ENCODE assay signal across 20 cellular contexts in the genomic region with DNA sequence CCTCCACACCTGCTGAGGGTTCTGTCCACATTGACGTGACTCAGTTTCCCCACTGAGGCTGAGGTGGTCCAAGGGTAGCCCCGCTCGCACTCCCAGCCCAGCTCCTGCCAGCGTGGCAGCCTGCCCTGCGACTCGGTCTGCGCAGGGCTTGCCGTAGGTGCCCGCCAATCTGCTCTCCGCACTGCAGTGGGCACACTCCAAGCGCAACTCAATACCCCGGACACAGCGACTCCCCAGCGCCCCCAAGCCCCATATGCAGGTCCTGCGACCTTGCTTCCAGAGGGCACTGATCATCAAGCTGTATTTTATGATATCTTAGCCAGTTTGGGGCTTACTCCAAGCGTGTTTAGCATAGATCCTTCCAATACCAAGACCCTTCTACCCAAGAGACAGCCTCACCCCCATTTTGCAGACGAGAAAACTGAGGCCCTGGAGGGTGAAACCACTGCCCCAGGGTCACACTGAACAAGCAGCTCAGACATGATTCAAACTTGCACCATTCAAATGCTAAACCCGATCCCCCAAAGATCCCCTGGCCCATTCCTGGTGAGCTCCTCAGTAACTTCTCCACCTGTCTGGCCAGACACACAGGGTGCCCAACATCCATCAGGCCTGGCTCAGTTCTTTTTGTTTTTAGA. TPM values are rescaled to one million over a fixed set of nuclear protein-coding genes. Genes with fewer than 3 reads are reported as not detected.
"Had no signal": no experiment of that assay in that cellular context is flagged by ENCODE, and none has a peak within 500 bp of the region (broad histone marks: within the 10 kb centered on the region; RNA-seq: fewer than 3 reads in every experiment).

No MANE protein-coding gene starts in this region.

- H3K4me1 ChIP-seq: psoas muscle, uterus had no signal

- DNase-seq: activated B cell treated with CpG ODN at 0.5 μM for 24 hours; activated CD4-positive, alpha-beta memory T cell treated with anti-CD3 and anti-CD28 coated beads, Interleukin-2, amount 10 ng/mL, durations not matched to agents 7 days and 5 days; activated CD4-positive, alpha-beta T cell treated with anti-CD3 and anti-CD28 coated beads for 4 hours; activated naive CD4-positive, alpha-beta T cell treated with anti-CD3 and anti-CD28 coated beads for 36 hours; activated naive CD8-positive, alpha-beta T cell treated with anti-CD3 and anti-CD28 coated beads, Interleukin-2, amount 50 U/mL, for 24 hours; activated T-cell treated with anti-CD3 and anti-CD28 coated beads, Interleukin-2, amount 50 U/mL, for 24 hours; anterior cingulate cortex; effector CD4-positive, alpha-beta T cell; esophagus squamous epithelium; left ventricle myocardium superior; psoas muscle; right cardiac atrium; stimulated activated naive CD8-positive, alpha-beta T cell treated with anti-CD3 and anti-CD28 coated beads, Interleukin-15, amount 100 ng/mL, for 72 hours; transverse colon; uterus had no signal

- H3K36me3 ChIP-seq: esophagus squamous epithelium, suprapubic skin, transverse colon, uterus had no signal

- H3K4me3 ChIP-seq: coronary artery, esophagus squamous epithelium, psoas muscle, skin epidermis, suprapubic skin, transverse colon, uterus had no signal

- FAIRE-seq: endothelial cell of umbilical vein, TTC549 had no signal

- H3K9me3 ChIP-seq: psoas muscle, suprapubic skin, transverse colon, uterus had no signal

- H3K27ac ChIP-seq: coronary artery, esophagus squamous epithelium, psoas muscle, skin epidermis, suprapubic skin, transverse colon, uterus had no signal

- ATAC-seq: activated naive CD8-positive, alpha-beta T cell treated with anti-CD3 and anti-CD28 coated beads, Interleukin-2, amount 50 U/mL, for 24 hours; left ventricle myocardium superior; psoas muscle; right cardiac atrium; stimulated activated naive CD8-positive, alpha-beta T cell treated with anti-CD3 and anti-CD28 coated beads, Interleukin-15, amount 100 ng/mL, for 72 hours had no signal

- H3K27me3 ChIP-seq: uterus had no signal

RNA-seq across cellular contexts. Expression of a gene that starts 13.5 kb away (rescaled TPM):
- total RNA-seq: activated CD4-positive, alpha-beta memory T cell treated with anti-CD3 and anti-CD28 coated beads, Interleukin-2, amount 10 ng/mL, durations not matched to agents 7 days and 5 days had no signal
